Comparison of ENCODE assay signal across 9 cellular contexts in the genomic region with DNA sequence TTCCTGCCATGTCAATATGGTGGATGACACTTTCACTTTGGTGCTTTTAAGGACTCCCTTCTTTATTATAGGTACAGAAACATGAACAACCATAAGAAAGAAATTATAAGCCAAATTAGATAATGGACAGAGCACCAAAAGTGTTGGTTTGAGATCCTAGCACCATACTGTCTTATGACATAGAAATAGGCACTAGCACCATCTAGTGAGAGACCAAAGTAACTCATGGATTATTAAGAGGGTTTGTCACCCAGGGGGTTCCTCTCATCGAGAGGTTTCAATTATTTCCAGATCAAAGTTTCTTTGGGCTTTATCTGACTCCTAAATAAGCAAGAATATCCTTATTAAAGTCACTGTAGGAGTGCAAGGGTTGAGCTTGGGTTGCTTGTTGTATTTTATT.
A peak's percentile ranks its signal among the peaks of the same experiment; 100 is the strongest.
DNase-seq lines count a peak whose midpoint lies in the region; ATAC-seq and TF ChIP-seq lines count a peak whose summit lies in the region.
"Had no signal": no experiment of that assay in that cellular context is flagged by ENCODE, and none has a peak within 500 bp of the region (broad histone marks: within the 10 kb centered on the region; RNA-seq: fewer than 3 reads in every experiment).

No MANE protein-coding gene starts in this region.

- TF ChIP-seq CTCF in RWPE2 (IDR thresholded peaks at IDR 0.05; ENCODE audit: poor library complexity, severe bottlenecking), result peak; percentile 45

- peak; percentile 5 for DNase-seq in DMS 273 treated with DMSO at 0.1 percent for 48 hours (lab: John Stamatoyannopoulos, UW)
- peak; percentile 11 for DNase-seq in HT1080 (ENCODE audit: low read depth)
- no peak for DNase-seq in RWPE2 (ENCODE audit: low spot score)
- peak; percentile 48 for DNase-seq in iPS-NIHi11 (ENCODE audit: low spot score)
- DNase-seq in naive thymus-derived CD4-positive, alpha-beta T cell, result no peak
- no peak for DNase-seq in amniotic stem cell (lab: John Stamatoyannopoulos, UW)
- no peak for DNase-seq in islet precursor cell
- no peak for DNase-seq in activated naive CD8-positive, alpha-beta T cell treated with anti-CD3 and anti-CD28 coated beads for 36 hours

- CTCF ChIA-PET in naive thymus-derived CD4-positive, alpha-beta T cell (lab: Charles Lee), result no interaction called here

- H3K27ac ChIP-seq in RWPE2 (ENCODE audit: poor library complexity, severe bottlenecking), result no peak overlapping the region
- no peak overlapping the region for H3K27ac ChIP-seq in naive thymus-derived CD4-positive, alpha-beta T cell (ENCODE audit: low read depth, low read length)

- no peaks in the 10 kb centered on the region for H3K9me3 ChIP-seq in RWPE2 (ENCODE audit: severe bottlenecking)
- H3K9me3 ChIP-seq in naive thymus-derived CD4-positive, alpha-beta T cell (ENCODE audit: control insufficient read depth in 2 of 3, low read length in 3 of 3), result no peaks in the 10 kb centered on the region

- H3K4me3 Mint-ChIP-seq in naive thymus-derived CD4-positive, alpha-beta T cell, result no peak overlapping the region
- no peak overlapping the region for H3K4me3 Mint-ChIP-seq in activated naive CD8-positive, alpha-beta T cell treated with anti-CD3 and anti-CD28 coated beads for 36 hours
- H3K4me3 Mint-ChIP-seq: activated naive CD8-positive, alpha-beta T cell had no signal

- H3K27me3 Mint-ChIP-seq in naive thymus-derived CD4-positive, alpha-beta T cell, result no peaks in the 10 kb centered on the region
- no peaks in the 10 kb centered on the region for H3K27me3 Mint-ChIP-seq in activated naive CD8-positive, alpha-beta T cell treated with anti-CD3 and anti-CD28 coated beads for 36 hours

- no peak overlapping the region for H3K4me3 ChIP-seq in RWPE2 (ENCODE audit: severe bottlenecking)
- H3K4me3 ChIP-seq in naive thymus-derived CD4-positive, alpha-beta T cell (ENCODE audit: low read length), result no peak overlapping the region

- POLR2A ChIA-PET in naive thymus-derived CD4-positive, alpha-beta T cell (lab: Charles Lee), result no interaction called here

- peaks cover 2 to 14% (median 6%) of the 10 kb centered on the region in 11 donors for H3K9me3 Mint-ChIP-seq in naive thymus-derived CD4-positive, alpha-beta T cell
- H3K9me3 Mint-ChIP-seq in activated naive CD8-positive, alpha-beta T cell treated with anti-CD3 and anti-CD28 coated beads for 36 hours, result no peaks in the 10 kb centered on the region

- no peaks in the 10 kb centered on the region for H3K36me3 ChIP-seq in RWPE2 (ENCODE audit: low read depth)
- no peaks in the 10 kb centered on the region for H3K36me3 ChIP-seq in naive thymus-derived CD4-positive, alpha-beta T cell (ENCODE audit: control insufficient read depth in 2 of 3, insufficient read depth in 3 of 3, low read length in 3 of 3)

- no peaks in the 10 kb centered on the region for H3K4me1 Mint-ChIP-seq in naive thymus-derived CD4-positive, alpha-beta T cell
- no peaks in the 10 kb centered on the region for H3K4me1 Mint-ChIP-seq in activated naive CD8-positive, alpha-beta T cell treated with anti-CD3 and anti-CD28 coated beads for 36 hours

- no peak overlapping the region for H3K27ac Mint-ChIP-seq in naive thymus-derived CD4-positive, alpha-beta T cell
- H3K27ac Mint-ChIP-seq in activated naive CD8-positive, alpha-beta T cell treated with anti-CD3 and anti-CD28 coated beads for 36 hours, result no peak overlapping the region
- H3K27ac Mint-ChIP-seq: activated naive CD8-positive, alpha-beta T cell had no signal

- no peaks in the 10 kb centered on the region for H3K4me1 ChIP-seq in RWPE2 (ENCODE audit: insufficient read depth, poor library complexity, severe bottlenecking)
- no peaks in the 10 kb centered on the region for H3K4me1 ChIP-seq in naive thymus-derived CD4-positive, alpha-beta T cell (ENCODE audit: control insufficient read depth in 2 of 2, insufficient read depth in 2 of 2, low read length in 2 of 2)

- no peaks in the 10 kb centered on the region for H3K36me3 Mint-ChIP-seq in naive thymus-derived CD4-positive, alpha-beta T cell
- H3K36me3 Mint-ChIP-seq in activated naive CD8-positive, alpha-beta T cell treated with anti-CD3 and anti-CD28 coated beads for 36 hours, result no peaks in the 10 kb centered on the region
- H3K36me3 Mint-ChIP-seq: activated naive CD8-positive, alpha-beta T cell had no signal

- ATAC-seq in RWPE2 (ENCODE audit: low read depth), result peak; percentile 41; the same call in 2 of the 3 replicates
- ATAC-seq in naive thymus-derived CD4-positive, alpha-beta T cell, result no peak

- intact Hi-C loops in naive thymus-derived CD4-positive, alpha-beta T cell (cut with micrococcal nuclease), result no loop called here

- H3K27me3 ChIP-seq in RWPE2 (ENCODE audit: insufficient read depth, poor library complexity, severe bottlenecking), result no peaks in the 10 kb centered on the region
- no peaks in the 10 kb centered on the region for H3K27me3 ChIP-seq in naive thymus-derived CD4-positive, alpha-beta T cell (ENCODE audit: control insufficient read depth in 2 of 2, insufficient read depth in 2 of 2, low read length in 2 of 2)

Comparison
In these comparisons a context has a peak if more than half of its experiments do, and no peak if none do; other contexts are left out.
1. DNase-seq: peak in DMS 273 treated with DMSO at 0.1 percent for 48 hours (single experiment), HT1080 (single experiment) and iPS-NIHi11 (single experiment); none in RWPE2 (single experiment), naive thymus-derived CD4-positive, alpha-beta T cell (0 of 9), amniotic stem cell (single experiment), islet precursor cell (single experiment) and activated naive CD8-positive, alpha-beta T cell treated with anti-CD3 and anti-CD28 coated beads for 36 hours (single experiment).